ENCODE assay signal across 23 cellular contexts in the genomic region with DNA sequence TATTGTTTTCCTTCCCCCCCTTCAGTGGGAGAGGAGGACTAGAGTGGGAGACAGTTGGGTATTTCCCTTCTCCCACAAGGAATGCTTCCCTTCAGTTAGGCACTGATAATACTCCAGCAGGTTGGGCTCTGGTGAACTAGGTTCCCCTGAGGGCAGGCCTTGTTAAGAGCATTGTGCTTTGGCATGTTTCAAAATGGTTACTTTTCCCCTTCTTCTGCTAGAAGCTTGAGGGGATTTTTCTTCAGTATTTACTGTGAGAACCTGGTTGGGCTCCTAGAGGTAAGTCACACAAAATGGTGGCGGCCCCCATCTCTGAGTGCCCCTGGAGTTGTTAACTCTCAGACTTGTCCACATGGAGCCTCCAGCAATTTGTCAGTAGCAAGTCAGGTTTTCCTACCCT.
"Had no signal": no experiment of that assay in that cellular context is flagged by ENCODE, and none has a peak within 500 bp of the region (broad histone marks: within the 10 kb centered on the region; RNA-seq: fewer than 3 reads in every experiment).

No MANE protein-coding gene starts in this region.

- H3K4me3 Mint-ChIP-seq: activated CD4-positive, alpha-beta memory T cell treated with anti-CD3 and anti-CD28 coated beads, Interleukin-2, amount 10 ng/mL, durations not matched to agents 7 days and 5 days; activated CD4-positive, alpha-beta T cell treated with anti-CD3 and anti-CD28 coated beads for 36 hours; activated naive CD4-positive, alpha-beta T cell treated with anti-CD3 and anti-CD28 coated beads for 36 hours; activated naive CD8-positive, alpha-beta T cell treated with anti-CD3 and anti-CD28 coated beads for 36 hours; activated T-helper 17 cell treated with anti-CD3 and anti-CD28 coated beads, Interleukin-2, amount 50 U/mL, for 72 hours; T-cell had no signal

- H3K36me3 ChIP-seq: brain microvascular endothelial cell had no signal

- H3K4me3 ChIP-seq: SK-N-MC had no signal

- DNase-seq: activated CD4-positive, alpha-beta memory T cell treated with anti-CD3 and anti-CD28 coated beads, Interleukin-2, amount 10 ng/mL, durations not matched to agents 7 days and 5 days; activated CD4-positive, alpha-beta T cell treated with anti-CD3 and anti-CD28 coated beads for 36 hours; activated CD4-positive, alpha-beta T cell treated with anti-CD3 and anti-CD28 coated beads, Interleukin-2, amount 50 U/mL, for 1 hour; activated CD4-positive, CD25-positive, alpha-beta regulatory T cell; activated gamma-delta T cell; activated naive CD4-positive, alpha-beta T cell treated with anti-CD3 and anti-CD28 coated beads for 36 hours; activated naive CD8-positive, alpha-beta T cell treated with anti-CD3 and anti-CD28 coated beads for 36 hours; activated T-cell treated with anti-CD3 and anti-CD28 coated beads for 4 hours; activated T-cell treated with anti-CD3 and anti-CD28 coated beads, Interleukin-2, amount 50 U/mL, for 48 hours; brain microvascular endothelial cell; cerebellar nuclear complex; NCI-H1048; NCI-H146; NCI-H187 treated with DMSO at 0.1 percent for 48 hours; NCI-H2081 treated with DMSO at 0.1 percent for 48 hours; NCI-H446; NCI-H524; T-cell; T-helper 2 cell; T1000 had no signal

- ATAC-seq: activated CD4-positive, alpha-beta T cell treated with anti-CD3 and anti-CD28 coated beads for 36 hours; activated T-helper 17 cell treated with anti-CD3 and anti-CD28 coated beads, Interleukin-2, amount 50 U/mL, for 72 hours; Right ventricle myocardium inferior; T-cell had no signal

- H3K27me3 Mint-ChIP-seq: activated CD4-positive, alpha-beta memory T cell treated with anti-CD3 and anti-CD28 coated beads, Interleukin-2, amount 10 ng/mL, durations not matched to agents 7 days and 5 days; activated CD4-positive, alpha-beta T cell treated with anti-CD3 and anti-CD28 coated beads for 36 hours; activated naive CD8-positive, alpha-beta T cell treated with anti-CD3 and anti-CD28 coated beads for 36 hours; activated T-helper 17 cell treated with anti-CD3 and anti-CD28 coated beads, Interleukin-2, amount 50 U/mL, for 72 hours; T-cell had no signal

- H3K27me3 ChIP-seq: brain microvascular endothelial cell had no signal

- H3K27ac ChIP-seq: brain microvascular endothelial cell, SK-N-MC had no signal

- H3K27ac Mint-ChIP-seq: activated CD4-positive, alpha-beta memory T cell treated with anti-CD3 and anti-CD28 coated beads, Interleukin-2, amount 10 ng/mL, durations not matched to agents 7 days and 5 days; activated CD4-positive, alpha-beta T cell treated with anti-CD3 and anti-CD28 coated beads for 36 hours; activated naive CD4-positive, alpha-beta T cell treated with anti-CD3 and anti-CD28 coated beads for 36 hours; activated naive CD8-positive, alpha-beta T cell treated with anti-CD3 and anti-CD28 coated beads for 36 hours; activated T-helper 17 cell treated with anti-CD3 and anti-CD28 coated beads, Interleukin-2, amount 50 U/mL, for 72 hours; T-cell had no signal

- H3K4me1 Mint-ChIP-seq: activated CD4-positive, alpha-beta memory T cell treated with anti-CD3 and anti-CD28 coated beads, Interleukin-2, amount 10 ng/mL, durations not matched to agents 7 days and 5 days; activated CD4-positive, alpha-beta T cell treated with anti-CD3 and anti-CD28 coated beads for 36 hours; activated T-helper 17 cell treated with anti-CD3 and anti-CD28 coated beads, Interleukin-2, amount 50 U/mL, for 72 hours; T-cell had no signal
